1 cellular context compared by ENCODE assay signal in the genomic region with DNA sequence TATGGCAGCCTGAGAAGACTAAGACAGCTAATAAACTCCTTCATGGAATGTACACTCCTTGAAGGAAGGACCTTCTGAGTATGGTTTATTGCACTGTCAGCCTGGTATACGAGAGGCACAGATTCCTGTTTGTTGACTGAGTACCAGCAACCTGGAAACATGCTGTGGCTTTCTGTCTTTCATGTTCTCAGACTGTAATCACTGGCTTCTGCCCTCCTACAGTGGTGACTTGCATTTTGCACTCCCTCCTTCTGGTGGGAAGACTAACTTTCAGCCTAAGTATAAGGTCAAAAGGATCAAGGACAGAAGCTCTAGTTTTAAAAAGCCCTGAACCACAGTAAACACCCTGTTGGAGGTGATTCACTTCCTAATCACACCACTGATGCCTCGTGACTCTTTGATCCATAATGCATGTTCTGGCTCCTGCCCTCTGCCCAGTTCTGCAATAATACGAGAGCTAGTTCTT.
TF ChIP-seq lines count a peak whose summit lies in the region.

No MANE protein-coding gene starts in this region.

TF ChIP-seq in HepG2, 621 proteins besides CTCF, POLR2A, EP300 and RAD21 (continues in another document):
- TF ChIP-seq MXD4 (CRISPR knock-in tag; IDR thresholded peaks at IDR 0.05), result 0 out of 2 replicates have a peak, but pooled peaks have one; percentile 26
- TF ChIP-seq ZNF33B (CRISPR knock-in tag; IDR thresholded peaks at IDR 0.05), result no peak
- TF ChIP-seq, protein P1, sequence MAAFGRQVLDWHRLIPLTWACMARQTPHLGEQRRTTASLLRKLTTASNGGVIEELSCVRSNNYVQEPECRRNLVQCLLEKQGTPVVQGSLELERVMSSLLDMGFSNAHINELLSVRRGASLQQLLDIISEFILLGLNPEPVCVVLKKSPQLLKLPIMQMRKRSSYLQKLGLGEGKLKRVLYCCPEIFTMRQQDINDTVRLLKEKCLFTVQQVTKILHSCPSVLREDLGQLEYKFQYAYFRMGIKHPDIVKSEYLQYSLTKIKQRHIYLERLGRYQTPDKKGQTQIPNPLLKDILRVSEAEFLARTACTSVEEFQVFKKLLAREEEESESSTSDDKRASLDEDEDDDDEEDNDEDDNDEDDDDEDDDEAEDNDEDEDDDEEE (CRISPR knock-in tag; IDR thresholded peaks at IDR 0.05), result no peak
- no peak for TF ChIP-seq PRDM15 (CRISPR knock-in tag; IDR thresholded peaks at IDR 0.05)
- peak; percentile 86 for TF ChIP-seq ARNTL (CRISPR knock-in tag; IDR thresholded peaks at IDR 0.05)
- no peak for TF ChIP-seq FOXA1 (IDR thresholded peaks at IDR 0.05)
- peak; percentile 73 for TF ChIP-seq FOXA1 (CRISPR knock-in tag; IDR thresholded peaks at IDR 0.05)
- peak; percentile 92 for TF ChIP-seq ZNF18 (CRISPR knock-in tag; IDR thresholded peaks at IDR 0.05; ENCODE audit: insufficient replicate concordance)
- TF ChIP-seq MAZ (IDR thresholded peaks at IDR 0.05; ENCODE audit: borderline replicate concordance, low read depth, low read length), result no peak
- no peak for TF ChIP-seq MAZ (CRISPR knock-in tag; IDR thresholded peaks at IDR 0.05; ENCODE audit: low read depth)
- TF ChIP-seq HOXA7 (CRISPR knock-in tag; IDR thresholded peaks at IDR 0.05), result no peak
- TF ChIP-seq, protein P2, sequence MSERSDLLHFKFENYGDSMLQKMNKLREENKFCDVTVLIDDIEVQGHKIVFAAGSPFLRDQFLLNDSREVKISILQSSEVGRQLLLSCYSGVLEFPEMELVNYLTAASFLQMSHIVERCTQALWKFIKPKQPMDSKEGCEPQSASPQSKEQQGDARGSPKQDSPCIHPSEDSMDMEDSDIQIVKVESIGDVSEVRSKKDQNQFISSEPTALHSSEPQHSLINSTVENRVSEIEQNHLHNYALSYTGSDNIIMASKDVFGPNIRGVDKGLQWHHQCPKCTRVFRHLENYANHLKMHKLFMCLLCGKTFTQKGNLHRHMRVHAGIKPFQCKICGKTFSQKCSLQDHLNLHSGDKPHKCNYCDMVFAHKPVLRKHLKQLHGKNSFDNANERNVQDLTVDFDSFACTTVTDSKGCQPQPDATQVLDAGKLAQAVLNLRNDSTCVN (CRISPR knock-in tag; IDR thresholded peaks at IDR 0.05; ENCODE audit: borderline replicate concordance), result peak; percentile 31; the same call in 1 of the 2 replicates
- TF ChIP-seq, protein P3, sequence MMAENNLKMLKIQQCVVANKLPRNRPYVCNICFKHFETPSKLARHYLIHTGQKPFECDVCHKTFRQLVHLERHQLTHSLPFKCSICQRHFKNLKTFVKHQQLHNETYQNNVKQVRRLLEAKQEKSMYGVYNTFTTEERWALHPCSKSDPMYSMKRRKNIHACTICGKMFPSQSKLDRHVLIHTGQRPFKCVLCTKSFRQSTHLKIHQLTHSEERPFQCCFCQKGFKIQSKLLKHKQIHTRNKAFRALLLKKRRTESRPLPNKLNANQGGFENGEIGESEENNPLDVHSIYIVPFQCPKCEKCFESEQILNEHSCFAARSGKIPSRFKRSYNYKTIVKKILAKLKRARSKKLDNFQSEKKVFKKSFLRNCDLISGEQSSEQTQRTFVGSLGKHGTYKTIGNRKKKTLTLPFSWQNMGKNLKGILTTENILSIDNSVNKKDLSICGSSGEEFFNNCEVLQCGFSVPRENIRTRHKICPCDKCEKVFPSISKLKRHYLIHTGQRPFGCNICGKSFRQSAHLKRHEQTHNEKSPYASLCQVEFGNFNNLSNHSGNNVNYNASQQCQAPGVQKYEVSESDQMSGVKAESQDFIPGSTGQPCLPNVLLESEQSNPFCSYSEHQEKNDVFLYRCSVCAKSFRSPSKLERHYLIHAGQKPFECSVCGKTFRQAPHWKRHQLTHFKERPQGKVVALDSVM (CRISPR knock-in tag; IDR thresholded peaks at IDR 0.05), result no peak
- no peak for TF ChIP-seq ZNF552 (CRISPR knock-in tag; IDR thresholded peaks at IDR 0.05; ENCODE audit: borderline replicate concordance)
- no peak for TF ChIP-seq SP140L (CRISPR knock-in tag; IDR thresholded peaks at IDR 0.05; ENCODE audit: borderline replicate concordance)
- 0 out of 2 replicates have a peak, but pooled peaks have one; percentile 16 for TF ChIP-seq HDAC2 (CRISPR knock-in tag; IDR thresholded peaks at IDR 0.05)
- peak; percentile 40; the same call in 1 of the 2 replicates for TF ChIP-seq ZNF12 (CRISPR knock-in tag; IDR thresholded peaks at IDR 0.05)
- no peak for TF ChIP-seq ZNF772 (CRISPR knock-in tag; IDR thresholded peaks at IDR 0.05)
- TF ChIP-seq GFI1 (CRISPR knock-in tag; IDR thresholded peaks at IDR 0.05; ENCODE audit: borderline replicate concordance), result 0 out of 2 replicates have a peak, but pooled peaks have one; percentile 40
- peak; percentile 67; the same call in 1 of the 2 replicates for TF ChIP-seq ETV5 (CRISPR knock-in tag; IDR thresholded peaks at IDR 0.05; ENCODE audit: borderline replicate concordance)
- TF ChIP-seq DR1 (CRISPR knock-in tag; IDR thresholded peaks at IDR 0.05), result no peak
- peak; percentile 32; the same call in 1 of the 2 replicates for TF ChIP-seq JUNB (CRISPR knock-in tag; IDR thresholded peaks at IDR 0.05; ENCODE audit: borderline replicate concordance)
- TF ChIP-seq CC2D1A (CRISPR knock-in tag; IDR thresholded peaks at IDR 0.05), result no peak
- TF ChIP-seq ZNF136 (CRISPR knock-in tag; IDR thresholded peaks at IDR 0.05; ENCODE audit: low read depth), result no peak
- TF ChIP-seq, protein P4, sequence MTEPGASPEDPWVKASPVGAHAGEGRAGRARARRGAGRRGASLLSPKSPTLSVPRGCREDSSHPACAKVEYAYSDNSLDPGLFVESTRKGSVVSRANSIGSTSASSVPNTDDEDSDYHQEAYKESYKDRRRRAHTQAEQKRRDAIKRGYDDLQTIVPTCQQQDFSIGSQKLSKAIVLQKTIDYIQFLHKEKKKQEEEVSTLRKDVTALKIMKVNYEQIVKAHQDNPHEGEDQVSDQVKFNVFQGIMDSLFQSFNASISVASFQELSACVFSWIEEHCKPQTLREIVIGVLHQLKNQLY (CRISPR knock-in tag; IDR thresholded peaks at IDR 0.05), result peak; percentile 96
- TF ChIP-seq, protein P5, sequence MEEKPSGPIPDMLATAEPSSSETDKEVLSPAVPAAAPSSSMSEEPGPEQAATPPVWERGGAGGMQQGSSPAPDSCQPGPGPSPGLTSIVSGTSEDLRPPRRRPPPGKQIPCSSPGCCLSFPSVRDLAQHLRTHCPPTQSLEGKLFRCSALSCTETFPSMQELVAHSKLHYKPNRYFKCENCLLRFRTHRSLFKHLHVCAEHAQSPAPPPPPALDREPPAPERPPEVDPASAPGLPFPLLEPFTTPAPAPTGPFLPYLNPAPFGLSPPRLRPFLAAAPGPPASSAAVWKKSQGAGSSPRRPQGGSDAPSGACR (CRISPR knock-in tag; IDR thresholded peaks at IDR 0.05), result no peak
- TF ChIP-seq MAFF (IDR thresholded peaks at IDR 0.05; ENCODE audit: low read depth, low read length), result 0 out of 2 replicates have a peak, but pooled peaks have one; percentile 20
- TF ChIP-seq RXRA (CRISPR knock-in tag; IDR thresholded peaks at IDR 0.05), result no peak
- TF ChIP-seq ZNF749 (CRISPR knock-in tag; IDR thresholded peaks at IDR 0.05; ENCODE audit: borderline replicate concordance), result no peak
- peak; percentile 89 for TF ChIP-seq TCF7 (IDR thresholded peaks at IDR 0.05; ENCODE audit: low read depth)
- no peak for TF ChIP-seq ZBTB38 (CRISPR knock-in tag; IDR thresholded peaks at IDR 0.05)
- TF ChIP-seq, protein P6, sequence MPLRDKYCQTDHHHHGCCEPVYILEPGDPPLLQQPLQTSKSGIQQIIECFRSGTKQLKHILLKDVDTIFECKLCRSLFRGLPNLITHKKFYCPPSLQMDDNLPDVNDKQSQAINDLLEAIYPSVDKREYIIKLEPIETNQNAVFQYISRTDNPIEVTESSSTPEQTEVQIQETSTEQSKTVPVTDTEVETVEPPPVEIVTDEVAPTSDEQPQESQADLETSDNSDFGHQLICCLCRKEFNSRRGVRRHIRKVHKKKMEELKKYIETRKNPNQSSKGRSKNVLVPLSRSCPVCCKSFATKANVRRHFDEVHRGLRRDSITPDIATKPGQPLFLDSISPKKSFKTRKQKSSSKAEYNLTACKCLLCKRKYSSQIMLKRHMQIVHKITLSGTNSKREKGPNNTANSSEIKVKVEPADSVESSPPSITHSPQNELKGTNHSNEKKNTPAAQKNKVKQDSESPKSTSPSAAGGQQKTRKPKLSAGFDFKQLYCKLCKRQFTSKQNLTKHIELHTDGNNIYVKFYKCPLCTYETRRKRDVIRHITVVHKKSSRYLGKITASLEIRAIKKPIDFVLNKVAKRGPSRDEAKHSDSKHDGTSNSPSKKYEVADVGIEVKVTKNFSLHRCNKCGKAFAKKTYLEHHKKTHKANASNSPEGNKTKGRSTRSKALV (CRISPR knock-in tag; IDR thresholded peaks at IDR 0.05), result no peak
- no peak for TF ChIP-seq KDM6A (CRISPR knock-in tag; IDR thresholded peaks at IDR 0.05; ENCODE audit: low read depth)
- TF ChIP-seq, protein P7, sequence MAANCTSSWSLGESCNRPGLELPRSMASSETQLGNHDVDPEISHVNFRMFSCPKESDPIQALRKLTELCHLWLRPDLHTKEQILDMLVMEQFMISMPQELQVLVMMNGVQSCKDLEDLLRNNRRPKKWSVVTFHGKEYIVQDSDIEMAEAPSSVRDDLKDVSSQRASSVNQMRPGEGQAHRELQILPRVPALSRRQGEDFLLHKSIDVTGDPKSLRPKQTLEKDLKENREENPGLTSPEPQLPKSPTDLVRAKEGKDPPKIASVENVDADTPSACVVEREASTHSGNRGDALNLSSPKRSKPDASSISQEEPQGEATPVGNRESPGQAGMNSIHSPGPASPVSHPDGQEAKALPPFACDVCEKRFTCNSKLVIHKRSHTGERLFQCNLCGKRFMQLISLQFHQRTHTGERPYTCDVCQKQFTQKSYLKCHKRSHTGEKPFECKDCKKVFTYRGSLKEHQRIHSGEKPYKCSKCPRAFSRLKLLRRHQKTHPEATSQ (CRISPR knock-in tag; IDR thresholded peaks at IDR 0.05; ENCODE audit: borderline replicate concordance), result no peak; the same call in 1 of the 2 replicates
- TF ChIP-seq ZNF564 (CRISPR knock-in tag; IDR thresholded peaks at IDR 0.05), result no peak
- no peak for TF ChIP-seq ZNF790 (CRISPR knock-in tag; IDR thresholded peaks at IDR 0.05; ENCODE audit: borderline replicate concordance)
- no peak for TF ChIP-seq MLLT10 (CRISPR knock-in tag; IDR thresholded peaks at IDR 0.05)
- TF ChIP-seq ZZZ3 (CRISPR knock-in tag; IDR thresholded peaks at IDR 0.05; ENCODE audit: borderline replicate concordance), result no peak
- no peak for TF ChIP-seq FOXK2 (IDR thresholded peaks at IDR 0.05)
- TF ChIP-seq TBX3 (IDR thresholded peaks at IDR 0.05; ENCODE audit: borderline replicate concordance), result peak; percentile 68
- TF ChIP-seq KDM5A (IDR thresholded peaks at IDR 0.05; ENCODE audit: borderline replicate concordance, low read length), result no peak
- TF ChIP-seq ZNF720 (CRISPR knock-in tag; IDR thresholded peaks at IDR 0.05), result no peak
- TF ChIP-seq SKI (IDR thresholded peaks at IDR 0.05; ENCODE audit: partially characterized antibody), result no peak
- TF ChIP-seq CBX5 (CRISPR knock-in tag; IDR thresholded peaks at IDR 0.05; ENCODE audit: borderline replicate concordance), result 0 out of 2 replicates have a peak, but pooled peaks have one; percentile 19
- TF ChIP-seq, protein P8, sequence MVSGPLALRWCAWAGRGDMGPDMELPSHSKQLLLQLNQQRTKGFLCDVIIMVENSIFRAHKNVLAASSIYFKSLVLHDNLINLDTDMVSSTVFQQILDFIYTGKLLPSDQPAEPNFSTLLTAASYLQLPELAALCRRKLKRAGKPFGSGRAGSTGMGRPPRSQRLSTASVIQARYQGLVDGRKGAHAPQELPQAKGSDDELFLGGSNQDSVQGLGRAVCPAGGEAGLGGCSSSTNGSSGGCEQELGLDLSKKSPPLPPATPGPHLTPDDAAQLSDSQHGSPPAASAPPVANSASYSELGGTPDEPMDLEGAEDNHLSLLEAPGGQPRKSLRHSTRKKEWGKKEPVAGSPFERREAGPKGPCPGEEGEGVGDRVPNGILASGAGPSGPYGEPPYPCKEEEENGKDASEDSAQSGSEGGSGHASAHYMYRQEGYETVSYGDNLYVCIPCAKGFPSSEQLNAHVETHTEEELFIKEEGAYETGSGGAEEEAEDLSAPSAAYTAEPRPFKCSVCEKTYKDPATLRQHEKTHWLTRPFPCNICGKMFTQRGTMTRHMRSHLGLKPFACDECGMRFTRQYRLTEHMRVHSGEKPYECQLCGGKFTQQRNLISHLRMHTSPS (CRISPR knock-in tag; IDR thresholded peaks at IDR 0.05; ENCODE audit: low read depth), result no peak
- peak; percentile 86 to 96 for TF ChIP-seq NR2F1 (CRISPR knock-in tag; IDR thresholded peaks at IDR 0.05)
- no peak for TF ChIP-seq ZNF331 (CRISPR knock-in tag; IDR thresholded peaks at IDR 0.05)
- TF ChIP-seq ZNF333 (CRISPR knock-in tag; IDR thresholded peaks at IDR 0.05; ENCODE audit: borderline replicate concordance), result no peak
